ENCODE assay signal across 9 cellular contexts in genomic region chr12:120367924-120368788, GRCh38. TPM values are rescaled to one million over a fixed set of nuclear protein-coding genes. Genes with fewer than 3 reads are reported as not detected.
DNase-seq lines count a peak whose midpoint lies in the region; ATAC-seq and TF ChIP-seq lines count a peak whose summit lies in the region.
"Had no signal": no experiment of that assay in that cellular context is flagged by ENCODE, and none has a peak within 500 bp of the region (broad histone marks: within the 10 kb centered on the region; RNA-seq: fewer than 3 reads in every experiment).

No MANE protein-coding gene starts in this region.

- 2 to 4% (median 4%) methylated on average over 14 to 85 of the region's 86 CpGs for WGBS in adrenal gland, 4 donors
- 4 to 7% methylated on average over 34 to 62 of the region's 86 CpGs for WGBS in lower leg skin, 2 donors

- H3K4me1 Mint-ChIP-seq in stimulated activated memory B cell treated with anti-CD40 and anti-IgM and Interleukin-4, amounts not matched to agents 10 μg/mL and 1 μg/mL and 100 μg/mL, for 72 hours, result peaks cover 15% of the 10 kb centered on the region

- POLR2A ChIA-PET in GM10248 (lab: Yijun Ruan, JAX), result no interaction called here

- TF ChIP-seq CTCF in adrenal gland (IDR thresholded peaks at IDR 0.05) (no peak), lower leg skin (IDR thresholded peaks at IDR 0.05) (no peak), GM10248 (IDR thresholded peaks at IDR 0.05; ENCODE audit: control extremely low read depth, extremely low read depth, low read depth, missing control alignments) (no peak)

- CTCF ChIA-PET in GM10248 (lab: Yijun Ruan, JAX), result interaction anchor here (1.1 to 2.4 kb wide), 9 partner anchors 11 to 68 kb away, joined by 3 to 18 read pairs (median 5); partner anchors contain the start of gene PLA2G1B

- peaks cover 11 to 17% of the 10 kb centered on the region in 2 donors for H3K4me1 ChIP-seq in adrenal gland (replicated peaks in 1 of 2)

- TF ChIP-seq POLR2A in adrenal gland (IDR thresholded peaks at IDR 0.05) (no peak), lower leg skin (IDR thresholded peaks at IDR 0.05) (no peak)

- H3K27me3 Mint-ChIP-seq in stimulated activated memory B cell treated with anti-CD40 and anti-IgM and Interleukin-4, amounts not matched to agents 10 μg/mL and 1 μg/mL and 100 μg/mL, for 72 hours, result peaks cover 86% of the 10 kb centered on the region

- H3K4me3 ChIP-seq in adrenal gland (peak overlapping the region in 3 of 4 donors; percentile 10 to 83 (median 50)), lower leg skin (ENCODE audit: low read depth, poor library complexity, severe bottlenecking) (peak overlapping the region; percentile 14)

- no peaks in the 10 kb centered on the region for H3K9me3 ChIP-seq in adrenal gland (replicated peaks in 1 of 3)

- intact Hi-C loops in adrenal gland (cut with DNase I) (no loop called here), lower leg skin (cut with DNase I; ENCODE audit: low total_unique reads) (no loop called here)

- H3K36me3 Mint-ChIP-seq in stimulated activated memory B cell treated with anti-CD40 and anti-IgM and Interleukin-4, amounts not matched to agents 10 μg/mL and 1 μg/mL and 100 μg/mL, for 72 hours, result no peaks in the 10 kb centered on the region

- ATAC-seq in stimulated activated memory B cell treated with anti-CD40 and anti-IgM and Interleukin-4, amounts not matched to agents 10 μg/mL and 1 μg/mL and 100 μg/mL, for 72 hours, result no peak
- no peak for ATAC-seq in GM18858 (IDR thresholded peaks at IDR 0.05; ENCODE audit: unreplicated experiment)

- peak overlapping the region; percentile 45 for H3K4me3 Mint-ChIP-seq in stimulated activated memory B cell treated with anti-CD40 and anti-IgM and Interleukin-4, amounts not matched to agents 10 μg/mL and 1 μg/mL and 100 μg/mL, for 72 hours

- H3K27me3 ChIP-seq in adrenal gland, result no peaks in the 10 kb centered on the region

- H3K27ac Mint-ChIP-seq in stimulated activated memory B cell treated with anti-CD40 and anti-IgM and Interleukin-4, amounts not matched to agents 10 μg/mL and 1 μg/mL and 100 μg/mL, for 72 hours, result no peak overlapping the region

- H3K9me3 Mint-ChIP-seq in stimulated activated memory B cell treated with anti-CD40 and anti-IgM and Interleukin-4, amounts not matched to agents 10 μg/mL and 1 μg/mL and 100 μg/mL, for 72 hours, result no peaks in the 10 kb centered on the region

- peak overlapping the region in 2 of 5 donors; percentile 67 to 68 for H3K27ac ChIP-seq in adrenal gland

- no peaks in the 10 kb centered on the region for H3K36me3 ChIP-seq in adrenal gland (replicated peaks in 1 of 2)

- peak; percentile 45 for DNase-seq in NCI-H2171 treated with DMSO at 0.1 percent for 48 hours (lab: John Stamatoyannopoulos, UW)
- peak in 2 of 7 donors; percentile 43 to 46 for DNase-seq in adrenal gland
- DNase-seq in lower leg skin (ENCODE audit: low spot score in 2 of 2), result no peak
- DNase-seq in GM10248 (ENCODE audit: extremely low spot score), result no peak
- no peak for DNase-seq in NCI-H345 treated with DMSO at 0.1 percent for 48 hours (lab: John Stamatoyannopoulos, UW; ENCODE audit: unreplicated experiment)

RNA-seq across cellular contexts. Expression of gene MSI1, which starts 0.8 kb away (rescaled TPM):
- total RNA-seq in adrenal gland (10 to 100 TPM in 3 of 8 donors, 1 to 10 TPM in 4, under 1 TPM in 1; 0.87 to 24.2 (median 8.4) TPM), lower leg skin (under 1 TPM in 2 of 4 donors, not detected in 2; 0.07 to 0.39 TPM)
- 1 to 10 TPM in 2 of 3 donors, under 1 TPM in 1; 0.88 to 8.8 (median 6.6) TPM for polyA plus RNA-seq in adrenal gland

RNA-seq across cellular contexts. Expression of gene PLA2G1B, which starts 40.6 kb away (rescaled TPM):
- total RNA-seq in adrenal gland, result 1 to 10 TPM in 7 of 8 donors, not detected in 1; 1.3 to 7.4 (median 4.4) TPM
- 10 to 100 TPM in 1 of 3 donors, 1 to 10 TPM in 2; 4.0 to 18.7 (median 4.9) TPM for polyA plus RNA-seq in adrenal gland
- total RNA-seq in lower leg skin, result not detected
- total RNA-seq: epithelial cell of proximal tubule, HT1080 had no signal
